In the genomic region with DNA sequence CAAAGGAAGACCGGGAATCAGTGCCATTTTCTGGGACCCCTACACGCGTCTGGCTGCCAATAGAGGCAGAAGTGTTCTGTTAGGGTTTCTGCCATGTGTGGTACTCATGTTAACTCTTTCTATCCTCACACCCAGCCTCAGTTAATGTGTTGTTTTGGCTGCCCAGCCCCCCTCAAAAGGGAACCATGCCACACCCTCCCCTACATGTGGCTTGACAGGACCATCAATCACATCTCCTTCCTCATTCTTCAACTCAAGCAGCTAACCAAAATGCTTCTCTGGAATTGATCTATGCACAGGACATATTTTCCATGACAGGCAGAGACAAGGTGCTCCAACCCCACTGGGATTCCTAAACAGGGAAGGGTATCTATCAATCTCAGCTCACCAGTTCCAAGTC, we compare ENCODE assay signal across 29 cellular contexts. TPM values are rescaled to one million over a fixed set of nuclear protein-coding genes. Genes with fewer than 3 reads are reported as not detected.
"Had no signal": no experiment of that assay in that cellular context is flagged by ENCODE, and none has a peak within 500 bp of the region (broad histone marks: within the 10 kb centered on the region; RNA-seq: fewer than 3 reads in every experiment).

No MANE protein-coding gene starts in this region.

- H3K9me3 Mint-ChIP-seq: activated CD8-positive, alpha-beta T cell treated with anti-CD3 and anti-CD28 coated beads for 36 hours; activated naive CD4-positive, alpha-beta T cell treated with anti-CD3 and anti-CD28 coated beads, Interleukin-2, amount 10 ng/mL, durations not matched to agents 7 days and 5 days; activated naive CD8-positive, alpha-beta T cell treated with anti-CD3 and anti-CD28 coated beads for 36 hours; activated T-cell treated with anti-CD3 and anti-CD28 coated beads, Interleukin-2, amount 50 U/mL, for 72 hours; activated T-helper 2 cell treated with anti-CD3 and anti-CD28 coated beads, Interferon-gamma antibody, Interleukin-2, Interleukin-4, amounts not matched to agents 10 μg/mL and 5 μg/mL and 100 μg/mL, durations not matched to agents 14 hours and 24 hours and 36 hours had no signal

- H3K4me1 Mint-ChIP-seq: activated naive CD4-positive, alpha-beta T cell treated with anti-CD3 and anti-CD28 coated beads, Interleukin-2, amount 10 ng/mL, durations not matched to agents 7 days and 5 days; activated naive CD8-positive, alpha-beta T cell treated with anti-CD3 and anti-CD28 coated beads for 36 hours; T-helper 17 cell had no signal

- H3K27me3 ChIP-seq: brain microvascular endothelial cell had no signal

- FAIRE-seq: RCC 7860, TTC549 had no signal

- H3K27ac ChIP-seq: brain microvascular endothelial cell had no signal

- H3K4me3 Mint-ChIP-seq: activated CD8-positive, alpha-beta T cell treated with anti-CD3 and anti-CD28 coated beads for 36 hours; activated naive CD4-positive, alpha-beta T cell treated with anti-CD3 and anti-CD28 coated beads, Interleukin-2, amount 10 ng/mL, durations not matched to agents 7 days and 5 days; activated naive CD8-positive, alpha-beta T cell treated with anti-CD3 and anti-CD28 coated beads for 36 hours; activated T-cell treated with anti-CD3 and anti-CD28 coated beads, Interleukin-2, amount 50 U/mL, for 72 hours; T-helper 17 cell had no signal

- DNase-seq: activated CD4-positive, CD25-positive, alpha-beta regulatory T cell; activated CD8-positive, alpha-beta memory T cell treated with anti-CD3 and anti-CD28 coated beads, Interleukin-2, amount 50 U/mL, for 4 hours; activated CD8-positive, alpha-beta T cell treated with anti-CD3 and anti-CD28 coated beads for 36 hours; activated gamma-delta T cell treated with Interleukin-2 at 50 U/mL for 16 hours; activated naive CD4-positive, alpha-beta T cell treated with anti-CD3 and anti-CD28 coated beads, Interleukin-2, amount 10 ng/mL, durations not matched to agents 7 days and 5 days; activated naive CD8-positive, alpha-beta T cell treated with anti-CD3 and anti-CD28 coated beads for 36 hours; activated T-cell treated with anti-CD3 and anti-CD28 coated beads, Interleukin-2, amount 50 U/mL, for 72 hours; brain microvascular endothelial cell; cerebellar nuclear complex; IMR-90; KG1; NCI-H1048; NCI-H146; NCI-H187 treated with DMSO at 0.1 percent for 48 hours; NCI-H2107; NCI-H2171 treated with DMSO at 0.1 percent for 48 hours; NCI-H345; NCI-H510A; NCI-H526 treated with DMSO at 0.1 percent for 48 hours; NCI-H82; PC-3; SIG-M5; T-helper 17 cell; T-helper 9 cell had no signal

- H3K27me3 Mint-ChIP-seq: activated CD8-positive, alpha-beta T cell treated with anti-CD3 and anti-CD28 coated beads for 36 hours; activated naive CD4-positive, alpha-beta T cell treated with anti-CD3 and anti-CD28 coated beads, Interleukin-2, amount 10 ng/mL, durations not matched to agents 7 days and 5 days; activated naive CD8-positive, alpha-beta T cell treated with anti-CD3 and anti-CD28 coated beads for 36 hours; T-helper 17 cell had no signal

- H3K27ac Mint-ChIP-seq: activated CD8-positive, alpha-beta T cell treated with anti-CD3 and anti-CD28 coated beads for 36 hours; activated naive CD4-positive, alpha-beta T cell treated with anti-CD3 and anti-CD28 coated beads, Interleukin-2, amount 10 ng/mL, durations not matched to agents 7 days and 5 days; activated naive CD8-positive, alpha-beta T cell treated with anti-CD3 and anti-CD28 coated beads for 36 hours; activated T-cell treated with anti-CD3 and anti-CD28 coated beads, Interleukin-2, amount 50 U/mL, for 72 hours; activated T-helper 2 cell treated with anti-CD3 and anti-CD28 coated beads, Interferon-gamma antibody, Interleukin-2, Interleukin-4, amounts not matched to agents 10 μg/mL and 5 μg/mL and 100 μg/mL, durations not matched to agents 14 hours and 24 hours and 36 hours; T-helper 17 cell had no signal

- ATAC-seq: activated CD8-positive, alpha-beta T cell treated with anti-CD3 and anti-CD28 coated beads for 36 hours; activated T-cell treated with anti-CD3 and anti-CD28 coated beads, Interleukin-2, amount 50 U/mL, for 72 hours; PC-3; T-helper 17 cell had no signal

RNA-seq across cellular contexts. Expression of a gene that starts 40.0 kb away (rescaled TPM):
- total RNA-seq: activated CD8-positive, alpha-beta T cell treated with anti-CD3 and anti-CD28 coated beads for 36 hours; activated naive CD8-positive, alpha-beta T cell treated with anti-CD3 and anti-CD28 coated beads for 36 hours; activated T-cell treated with anti-CD3 and anti-CD28 coated beads, Interleukin-2, amount 50 U/mL, for 72 hours; activated T-helper 2 cell treated with anti-CD3 and anti-CD28 coated beads, Interferon-gamma antibody, Interleukin-2, Interleukin-4, amounts not matched to agents 10 μg/mL and 5 μg/mL and 100 μg/mL, durations not matched to agents 14 hours and 24 hours and 36 hours; IMR-90; LHCN-M2; M059J; PC-3; T-helper 17 cell had no signal
- polyA plus RNA-seq: IMR-90 had no signal
